Comparison of ENCODE assay signal across 25 cellular contexts in genomic region chr11:44944853-44945235, GRCh38. TPM values are rescaled to one million over a fixed set of nuclear protein-coding genes. Genes with fewer than 3 reads are reported as not detected.
DNase-seq lines count a peak whose midpoint lies in the region; ATAC-seq and TF ChIP-seq lines count a peak whose summit lies in the region.
"Had no signal": no experiment of that assay in that cellular context is flagged by ENCODE, and none has a peak within 500 bp of the region (broad histone marks: within the 10 kb centered on the region; RNA-seq: fewer than 3 reads in every experiment).

No MANE protein-coding gene starts in this region.

- H3K27me3 Mint-ChIP-seq in memory B cell: no peaks in the 10 kb centered on the region
- no peaks in the 10 kb centered on the region for H3K27me3 Mint-ChIP-seq in stimulated activated naive B cell treated with anti-CD40 and anti-IgM and Interleukin-4, amounts not matched to agents 10 μg/mL and 1 μg/mL and 100 μg/mL, for 72 hours
- H3K27me3 Mint-ChIP-seq: central memory CD8-positive, alpha-beta T cell had no signal

- POLR2A ChIA-PET in RWPE1 (lab: Yijun Ruan, JAX; ENCODE audit: low non-redundant PET): interaction anchor here (0.6 kb wide), 1 partner anchor 50 kb away, joined by 5 read pairs; no protein-coding TSS in a partner anchor

- CTCF ChIA-PET in RWPE1 (lab: Yijun Ruan, JAX): interaction anchor here (0.6 to 1.4 kb wide), 5 partner anchors 8 to 826 kb away, joined by 3 to 5 read pairs (median 4); no protein-coding TSS in a partner anchor

- 34% methylated on average over 3 of the region's 3 CpGs for WGBS in right cardiac atrium
- 52 to 65% methylated on average over 3 of the region's 3 CpGs for WGBS in aorta, 2 donors

- H3K27ac ChIP-seq in right cardiac atrium (ENCODE audit: low read length): peak overlapping the region; percentile 25
- peak overlapping the region; percentile 93 for H3K27ac ChIP-seq in RWPE1
- H3K27ac ChIP-seq in dorsolateral prefrontal cortex: peak overlapping the region in 4 of 59 donors; percentile 0 to 43 (median 24)
- H3K27ac ChIP-seq in aorta (ENCODE audit: low read depth in 1 of 2, low read length in 2 of 2): no peak overlapping the region
- H3K27ac ChIP-seq: pancreas, sigmoid colon had no signal

- H3K9me3 Mint-ChIP-seq in memory B cell: no peaks in the 10 kb centered on the region
- H3K9me3 Mint-ChIP-seq in stimulated activated naive B cell treated with anti-CD40 and anti-IgM and Interleukin-4, amounts not matched to agents 10 μg/mL and 1 μg/mL and 100 μg/mL, for 72 hours: no peaks in the 10 kb centered on the region
- H3K9me3 Mint-ChIP-seq: activated T-cell treated with anti-CD3 and anti-CD28 coated beads, Interleukin-2, amount 50 U/mL, for 4 hours; central memory CD8-positive, alpha-beta T cell had no signal

- H3K27me3 ChIP-seq in right cardiac atrium (ENCODE audit: control insufficient read depth, insufficient read depth) (no peaks in the 10 kb centered on the region), dorsolateral prefrontal cortex (peaks cover 0 to 8% (median 0%) of the 10 kb centered on the region in 45 donors), aorta (ENCODE audit: control insufficient read depth in 1 of 2, insufficient read depth in 2 of 2, low read length in 1 of 2) (no peaks in the 10 kb centered on the region)
- H3K27me3 ChIP-seq: pancreas, sigmoid colon had no signal

- peaks cover 6% of the 10 kb centered on the region for H3K36me3 Mint-ChIP-seq in memory B cell
- H3K36me3 Mint-ChIP-seq in stimulated activated naive B cell treated with anti-CD40 and anti-IgM and Interleukin-4, amounts not matched to agents 10 μg/mL and 1 μg/mL and 100 μg/mL, for 72 hours: peaks cover 48 to 63% of the 10 kb centered on the region in 2 donors

- H3K36me3 ChIP-seq in aorta (ENCODE audit: control insufficient read depth in 1 of 2, insufficient read depth in 2 of 2, low read length in 1 of 2): no peaks in the 10 kb centered on the region
- H3K36me3 ChIP-seq: pancreas, sigmoid colon had no signal

- no peaks in the 10 kb centered on the region for H3K9me3 ChIP-seq in right cardiac atrium (ENCODE audit: control insufficient read depth, low read length)
- no peaks in the 10 kb centered on the region for H3K9me3 ChIP-seq in aorta (ENCODE audit: control insufficient read depth, low read length)
- H3K9me3 ChIP-seq: pancreas, sigmoid colon had no signal

- intact Hi-C loops in right cardiac atrium (cut with DNase I) (no loop called here), left cardiac atrium (cut with DNase I) (no loop called here), dorsolateral prefrontal cortex (cut with DNase I) (no loop called here), aorta (cut with DNase I) (no loop called here)

- H3K27ac Mint-ChIP-seq in memory B cell: peak overlapping the region; percentile 81
- peak overlapping the region; percentile 68 for H3K27ac Mint-ChIP-seq in stimulated activated naive B cell treated with anti-CD40 and anti-IgM and Interleukin-4, amounts not matched to agents 10 μg/mL and 1 μg/mL and 100 μg/mL, for 72 hours

- peaks cover 66% of the 10 kb centered on the region for H3K4me1 Mint-ChIP-seq in memory B cell
- peaks cover 88 to 96% of the 10 kb centered on the region in 2 donors for H3K4me1 Mint-ChIP-seq in stimulated activated naive B cell treated with anti-CD40 and anti-IgM and Interleukin-4, amounts not matched to agents 10 μg/mL and 1 μg/mL and 100 μg/mL, for 72 hours

- H3K4me3 Mint-ChIP-seq in memory B cell: no peak overlapping the region
- peak overlapping the region; percentile 19 to 46 for H3K4me3 Mint-ChIP-seq in stimulated activated naive B cell treated with anti-CD40 and anti-IgM and Interleukin-4, amounts not matched to agents 10 μg/mL and 1 μg/mL and 100 μg/mL, for 72 hours
- H3K4me3 Mint-ChIP-seq: activated T-cell treated with anti-CD3 and anti-CD28 coated beads, Interleukin-2, amount 50 U/mL, for 4 hours; central memory CD8-positive, alpha-beta T cell had no signal

- H3K4me3 ChIP-seq in right cardiac atrium (ENCODE audit: low read length): no peak overlapping the region
- H3K4me3 ChIP-seq in dorsolateral prefrontal cortex: no peak overlapping the region
- H3K4me3 ChIP-seq in aorta (ENCODE audit: low read length in 2 of 2): no peak overlapping the region
- H3K4me3 ChIP-seq: lung, pancreas, sigmoid colon had no signal

- ATAC-seq in right cardiac atrium (no peak), left cardiac atrium (no peak), memory B cell (ENCODE audit: low read depth) (no peak), aorta (ENCODE audit: low FRiP score) (no peak)
- ATAC-seq in stimulated activated naive B cell treated with anti-CD40 and anti-IgM and Interleukin-4, amounts not matched to agents 10 μg/mL and 1 μg/mL and 100 μg/mL, for 72 hours (replicated peaks): no peak
- ATAC-seq: activated T-cell treated with anti-CD3 and anti-CD28 coated beads, Interleukin-2, amount 50 U/mL, for 4 hours; HCT116; pancreas had no signal

- peak in 1 of 3 donors; percentile 40 for DNase-seq in right cardiac atrium
- no peak for DNase-seq in left cardiac atrium
- DNase-seq in RWPE1 (ENCODE audit: low spot score): no peak
- no peak for DNase-seq in memory B cell (ENCODE audit: low spot score in 2 of 2)
- no peak for DNase-seq in stimulated activated naive B cell treated with anti-CD40 and anti-IgM and Interleukin-4, amounts not matched to agents 10 μg/mL and 1 μg/mL and 100 μg/mL, for 72 hours
- DNase-seq in dorsolateral prefrontal cortex: no peak
- no peak for DNase-seq in aorta
- no peak for DNase-seq in SKM-1 (lab: John Stamatoyannopoulos, UW; ENCODE audit: unreplicated experiment)
- DNase-seq: activated CD8-positive, alpha-beta memory T cell treated with anti-CD3 and anti-CD28 coated beads for 24 hours; activated naive CD4-positive, alpha-beta T cell; activated T-cell treated with anti-CD3 and anti-CD28 coated beads, Interleukin-2, amount 50 U/mL, for 4 hours; amniotic stem cell; GDM1; hypothalamus; KBM-7; MM.1S; NCI-H1436; NCI-H526 treated with DMSO at 0.1 percent for 48 hours; SHP77; sigmoid colon; SW 1271 had no signal

- H3K4me1 ChIP-seq in right cardiac atrium (ENCODE audit: control insufficient read depth, insufficient read depth, low read length) (peaks cover 27% of the 10 kb centered on the region), aorta (ENCODE audit: control insufficient read depth in 1 of 2, insufficient read depth in 2 of 2, low read length in 2 of 2) (no peaks in the 10 kb centered on the region)

- TF ChIP-seq CTCF in RWPE1 (conservative IDR thresholded peaks at IDR 0.05; ENCODE audit: low read depth): no peak
- TF ChIP-seq CTCF in dorsolateral prefrontal cortex (IDR thresholded peaks at IDR 0.05 in 54 of 56, conservative IDR thresholded peaks at IDR 0.05 in 2 of 56; ENCODE audit: low read depth in 1 of 56, partially characterized antibody in 56 of 56): no peak

RNA-seq across cellular contexts. Expression of gene TP53I11, which starts 5.8 kb away (rescaled TPM):
- total RNA-seq in right cardiac atrium (100 to 1,000 TPM in 1 of 4 donors, 10 to 100 TPM in 3; 50.9 to 105 (median 83.1) TPM), left cardiac atrium (100 to 1,000 TPM in 1 of 2 donors, 10 to 100 TPM in 1; 96.4 to 115 TPM), dorsolateral prefrontal cortex (10 to 100 TPM in 119 of 120 experiments, 1 to 10 TPM in 1; 9.6 to 61.1 (median 25.7) TPM), aorta (10 to 100 TPM; 54.5 to 85.6 TPM)
- polyA plus RNA-seq in right cardiac atrium (81.2 TPM), aorta (10 to 100 TPM; 25.9 to 37.3 TPM)

Comparison
In these comparisons a context has a peak if more than half of its experiments do, and no peak if none do; other contexts are left out.
1. H3K27ac ChIP-seq: peak in right cardiac atrium (single experiment) and RWPE1 (single experiment); none in aorta (0 of 2).